In the genomic region with DNA sequence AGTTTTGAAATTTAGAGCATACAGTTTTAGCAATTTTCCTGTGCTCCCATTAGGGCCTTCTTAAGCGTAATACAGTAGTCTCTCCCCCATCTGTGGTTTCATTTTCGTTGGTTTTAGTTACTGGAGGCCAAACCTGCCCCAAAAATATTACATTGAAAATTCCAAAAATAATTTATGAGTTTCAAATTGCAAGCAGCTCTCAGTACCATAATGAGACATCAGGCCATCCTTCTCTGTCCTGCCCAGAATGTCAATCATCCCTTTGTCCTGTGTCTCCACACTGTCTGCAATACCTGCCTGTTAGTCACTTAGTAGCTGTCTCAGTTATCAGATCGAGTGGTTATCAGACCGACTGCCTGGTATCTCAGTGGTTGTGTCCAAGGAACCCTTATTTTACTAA, we compare ENCODE assay signal across 14 cellular contexts. TPM values are rescaled to one million over a fixed set of nuclear protein-coding genes. Genes with fewer than 3 reads are reported as not detected.
DNase-seq lines count a peak whose midpoint lies in the region; ATAC-seq, FAIRE-seq and TF ChIP-seq lines count a peak whose summit lies in the region.
"Had no signal": no experiment of that assay in that cellular context is flagged by ENCODE, and none has a peak within 500 bp of the region (broad histone marks: within the 10 kb centered on the region; RNA-seq: fewer than 3 reads in every experiment).

No MANE protein-coding gene starts in this region.

- no peaks in the 10 kb centered on the region for H3K27me3 ChIP-seq in GM12878 (replicated peaks in 1 of 2; ENCODE audit: control insufficient read depth in 2 of 2, insufficient read depth in 2 of 2, low read length in 1 of 2)
- no peaks in the 10 kb centered on the region for H3K27me3 ChIP-seq in right lobe of liver
- H3K27me3 ChIP-seq: BLaER1 treated with 17β-estradiol and CSF1 and Interleukin-3, amounts not matched to agents 10 nM and 100 nM; suprapubic skin had no signal

- H3K4me1 ChIP-seq in GM12878 (ENCODE audit: control insufficient read depth, insufficient read depth, low read length) (peaks cover 21% of the 10 kb centered on the region), right lobe of liver (no peaks in the 10 kb centered on the region)
- H3K4me1 ChIP-seq: suprapubic skin had no signal

- RAD21 ChIA-PET in GM12878 (lab: Charles Lee; ENCODE audit: unreplicated experiment): interaction anchor here (1.6 kb wide), 1 partner anchor 42 kb away, joined by 4 read pairs; no protein-coding TSS in a partner anchor

- no TSS peak for BruUV-seq in GM12878 (replicated peaks; lab: Mats Ljungman, UMichigan)

- DNase-seq in GM20000 (ENCODE audit: low spot score): peak; percentile 32
- DNase-seq in GM12878 (ENCODE audit: low read depth, low spot score): peak; percentile 66
- DNase-seq in foreskin fibroblast: no peak
- DNase-seq in frontal cortex (ENCODE audit: low spot score in 2 of 2): no peak
- DNase-seq in NCI-H82 treated with DMSO at 0.1 percent for 48 hours (lab: John Stamatoyannopoulos, UW; ENCODE audit: unreplicated experiment): no peak
- no peak for DNase-seq in right lobe of liver
- DNase-seq: naive thymus-derived CD8-positive, alpha-beta T cell; NCI-H2171 had no signal

- SMC1A ChIA-PET in GM12878 (lab: Charles Lee; ENCODE audit: uncharacterized antibody, unreplicated experiment): interaction anchor here (0.8 to 1.0 kb wide), 4 partner anchors 9 to 43 kb away, joined by 3 read pairs; no protein-coding TSS in a partner anchor

- no peak overlapping the region for H2AFZ ChIP-seq in GM12878 (ENCODE audit: control insufficient read depth, low read depth, low read length)

- no peaks in the 10 kb centered on the region for H3K79me2 ChIP-seq in GM12878 (ENCODE audit: control insufficient read depth, insufficient read depth, low read length)

- no peak overlapping the region for H3K9ac ChIP-seq in GM12878 (ENCODE audit: control insufficient read depth, insufficient read depth, low read length)
- H3K9ac ChIP-seq: BLaER1 treated with 17β-estradiol and CSF1 and Interleukin-3, amounts not matched to agents 10 nM and 100 nM had no signal

- H3K4me2 ChIP-seq in GM12878 (ENCODE audit: control insufficient read depth, insufficient read depth): peak overlapping the region; percentile 36
- H3K4me2 ChIP-seq: BLaER1 treated with 17β-estradiol and CSF1 and Interleukin-3, amounts not matched to agents 10 nM and 100 nM had no signal

- no peak for TF ChIP-seq RAD21 in GM12878 (IDR thresholded peaks at IDR 0.05; ENCODE audit: insufficient read depth, low read depth, low read length)

- in situ Hi-C loops in GM12878 (cut with MboI): no loop called here

- H3K36me3 ChIP-seq in GM12878 (ENCODE audit: control insufficient read depth in 2 of 2, insufficient read depth in 2 of 2, low read length in 1 of 2) (peaks cover 0 to 12% of the 10 kb centered on the region in 2 experiments; a peak in 3 of 4 replicates), right lobe of liver (peaks cover 0 to 12% (median 4%) of the 10 kb centered on the region in 4 donors)

- intact Hi-C loops in GM12878 (cut with micrococcal nuclease; ENCODE audit: unreplicated experiment) (loop anchor here (2.0 to 5.0 kb wide), 3 partner anchors 41 to 89 kb away; a partner anchor contains a TSS), right lobe of liver (cut with DNase I) (no loop called here)

- peak overlapping the region; percentile 9; the same call in 1 of the 2 replicates for H3K27ac ChIP-seq in GM12878 (ENCODE audit: control insufficient read depth, insufficient read depth)
- H3K27ac ChIP-seq in right lobe of liver: no peak overlapping the region
- H3K27ac ChIP-seq: BLaER1 treated with 17β-estradiol and CSF1 and Interleukin-3, amounts not matched to agents 10 nM and 100 nM; suprapubic skin had no signal

- TF ChIP-seq CTCF in GM20000 (IDR thresholded peaks at IDR 0.05; ENCODE audit: extremely low read depth, missing control alignments) (no peak), GM12878 (IDR thresholded peaks at IDR 0.05 in 2 of 3, conservative IDR thresholded peaks at IDR 0.05 in 1 of 3; ENCODE audit: control insufficient read depth in 2 of 3, extremely low read depth in 1 of 3, insufficient read depth in 1 of 3, low read depth in 3 of 3, low read length in 3 of 3) (no peak), foreskin fibroblast (IDR thresholded peaks at IDR 0.05; ENCODE audit: low read depth, low read length) (no peak), right lobe of liver (IDR thresholded peaks at IDR 0.05) (no peak)

- no peak for TF ChIP-seq EP300 in GM12878 (IDR thresholded peaks at IDR 0.05; ENCODE audit: borderline replicate concordance in 1 of 2, control insufficient read depth in 1 of 2, low read depth in 2 of 2, low read length in 2 of 2)

- H3K9me3 ChIP-seq in GM12878 (replicated peaks; ENCODE audit: control insufficient read depth, insufficient read depth, low read length) (no peaks in the 10 kb centered on the region; the same call in 2 of the 3 replicates), right lobe of liver (no peaks in the 10 kb centered on the region)

- POLR2A ChIA-PET in GM12878 (lab: Charles Lee): interaction anchor here (1.1 to 1.2 kb wide), 2 partner anchors 9 to 44 kb away, joined by 3 read pairs; no protein-coding TSS in a partner anchor

- TF ChIP-seq POLR2A in GM12878 (IDR thresholded peaks at IDR 0.05; ENCODE audit: low read depth, low read length): no peak
- TF ChIP-seq POLR2A in right lobe of liver (IDR thresholded peaks at IDR 0.05): no peak

- CTCF ChIA-PET in GM12878 (lab: Yijun Ruan, JAX): interaction anchor here (1.2 kb wide), 1 partner anchor 14 kb away, joined by 3 read pairs; no protein-coding TSS in a partner anchor

- 1% methylated on average over 4 of the region's 4 CpGs for WGBS in GM12878 (ENCODE audit: insufficient coverage, insufficient replicate concordance, low lambda C conversion rate, missing lambda C conversion rate)
- 61% methylated on average over 4 of the region's 4 CpGs for WGBS in right lobe of liver (ENCODE audit: insufficient coverage, low coverage, low lambda C conversion rate, missing lambda C conversion rate)

- H3K4me3 ChIP-seq in GM12878: peak overlapping the region; percentile 11; the same call in 1 of the 2 replicates
- H3K4me3 ChIP-seq in foreskin fibroblast (ENCODE audit: low read depth in 1 of 2, low read length in 2 of 2): no peak overlapping the region
- H3K4me3 ChIP-seq in right lobe of liver: no peak overlapping the region
- H3K4me3 ChIP-seq: BLaER1 treated with 17β-estradiol and CSF1 and Interleukin-3, amounts not matched to agents 10 nM and 100 nM; suprapubic skin had no signal

- peak; percentile 62 for ATAC-seq in GM18508 (IDR thresholded peaks at IDR 0.05; ENCODE audit: insufficient read depth, unreplicated experiment)
- peak; percentile 79 for ATAC-seq in HG03025 (IDR thresholded peaks at IDR 0.05; ENCODE audit: low FRiP score, unreplicated experiment)
- peak; percentile 84 for ATAC-seq in GM12878
- no peak for ATAC-seq in right lobe of liver
- ATAC-seq: naive thymus-derived CD8-positive, alpha-beta T cell; Right ventricle myocardium inferior had no signal

- no peak for FAIRE-seq in GM12878 (lab: Jason Lieb, UNC)
- FAIRE-seq in frontal cortex (lab: Jason Lieb, UNC): no peak
- FAIRE-seq: endometrium had no signal

- no peaks in the 10 kb centered on the region for H4K20me1 ChIP-seq in GM12878 (ENCODE audit: control insufficient read depth, insufficient read depth)
- H4K20me1 ChIP-seq: BLaER1 treated with 17β-estradiol and CSF1 and Interleukin-3, amounts not matched to agents 10 nM and 100 nM had no signal

TF ChIP-seq in GM12878, 131 proteins besides CTCF, POLR2A, EP300 and RAD21 (continues in another document):
- no peak for TF ChIP-seq SUPT20H (IDR thresholded peaks at IDR 0.05; ENCODE audit: borderline replicate concordance, control insufficient read depth, low read depth, low read length)

RNA-seq across cellular contexts. Expression of a gene that starts 45.4 kb away (rescaled TPM):
- 83.9 and 86.4 TPM in 2 replicates for total RNA-seq in GM12878 (2013; cell fraction: nucleolus; rRNA removed)
- 36.4 and 45.2 TPM in 2 replicates for total RNA-seq in GM12878 (2014; rRNA removed)
- total RNA-seq in GM12878 (2014; rRNA removed; fragmentation: Illumina TruSeq; extraction: Trizol): 42.0 and 45.3 TPM in 2 replicates
- total RNA-seq in GM12878 (2021): 38.3 and 41.5 TPM in 2 replicates
- polyA plus RNA-seq in GM12878 (2011; ENCODE audit: low read depth): 16.6 TPM
- 39.8 and 68.1 TPM in 2 replicates for polyA plus RNA-seq in GM12878 (2011; rRNA removed)
- 12.3 and 13.9 TPM in 2 replicates for polyA plus RNA-seq in GM12878 (2011; cell fraction: cytosol; rRNA removed)
- polyA plus RNA-seq in GM12878 (2011; cell fraction: nucleus; rRNA removed): 19.8 and 26.7 TPM in 2 replicates
- 24.8 and 28.8 TPM in 2 replicates for polyA plus RNA-seq in GM12878 (2012)
- polyA plus RNA-seq in GM12878 (2014; fragmentation: Illumina TruSeq; extraction: Trizol): 49.3 and 62.7 TPM in 2 replicates
- polyA plus RNA-seq in GM12878 (2014; fragmentation: Nextera tagmentation; extraction: Ambion mirVana): 10 to 100 TPM in 1 of 2 experiments, 1 to 10 TPM in 1; 8.1 to 15.6 TPM
- 38.6 and 47.8 TPM in 2 replicates for polyA plus RNA-seq in GM12878 (2014; rRNA removed)
- polyA plus RNA-seq in GM12878 (2016; fragmentation: Nextera tagmentation; extraction: Ambion mirVana): 10 to 100 TPM; 38.0 to 43.5 TPM
- 11.4 and 17.5 TPM in 2 replicates for polyA minus RNA-seq in GM12878 (2011; rRNA and poly(A)+ RNA removed)
- polyA minus RNA-seq in GM12878 (2011; cell fraction: cytosol; rRNA and poly(A)+ RNA removed): 10.8 and 12.1 TPM in 2 replicates
- polyA minus RNA-seq in GM12878 (2011; cell fraction: nucleus; rRNA and poly(A)+ RNA removed): 14.4 and 30.3 TPM in 2 replicates
- total RNA-seq in frontal cortex: 68.5 TPM
- 10 to 100 TPM in 5 of 6 experiments, 1 to 10 TPM in 1; 9.8 to 16.1 (median 14.5) TPM for total RNA-seq in right lobe of liver

RNA-seq across cellular contexts. Expression of a gene that starts 54.7 kb away (rescaled TPM):
- 1.3 and 1.4 TPM in 2 replicates for total RNA-seq in GM12878 (2013; cell fraction: nucleolus; rRNA removed)
- total RNA-seq in GM12878 (2014; rRNA removed) (0.06 and 0.16 TPM in 2 replicates), GM12878 (2014; rRNA removed; fragmentation: Illumina TruSeq; extraction: Trizol) (0.13 and 0.23 TPM in 2 replicates), GM12878 (2021) (0.08 TPM in 1 of 2 replicates, not detected in the other), frontal cortex (2.0 TPM), right lobe of liver (1 to 10 TPM in 2 of 6 experiments, under 1 TPM in 4; 0.31 to 1.3 (median 0.70) TPM)
- polyA plus RNA-seq in GM12878 (2011; ENCODE audit: low read depth): not detected
- polyA plus RNA-seq in GM12878 (2011; rRNA removed) (0.24 and 0.71 TPM in 2 replicates), GM12878 (2014; fragmentation: Illumina TruSeq; extraction: Trizol) (0.04 TPM in 1 of 2 replicates, not detected in the other), GM12878 (2014; fragmentation: Nextera tagmentation; extraction: Ambion mirVana) (under 1 TPM in 1 of 2 experiments, not detected in 1; 0.18 TPM), GM12878 (2014; rRNA removed) (0.23 TPM in 1 of 2 replicates, not detected in the other), GM12878 (2016; fragmentation: Nextera tagmentation; extraction: Ambion mirVana) (under 1 TPM in 1 of 2 experiments, not detected in 1; 0.17 TPM)
- polyA plus RNA-seq in GM12878 (2011; cell fraction: cytosol; rRNA removed): 0.10 and 0.13 TPM in 2 replicates
- 0.69 and 0.76 TPM in 2 replicates for polyA plus RNA-seq in GM12878 (2011; cell fraction: nucleus; rRNA removed)
- 0.09 and 0.24 TPM in 2 replicates for polyA plus RNA-seq in GM12878 (2012)
- polyA minus RNA-seq in GM12878 (2011; rRNA and poly(A)+ RNA removed): 0.67 and 0.73 TPM in 2 replicates
- 0.83 TPM in 1 of 2 replicates, not detected in the other for polyA minus RNA-seq in GM12878 (2011; cell fraction: cytosol; rRNA and poly(A)+ RNA removed)
- 0.24 and 0.86 TPM in 2 replicates for polyA minus RNA-seq in GM12878 (2011; cell fraction: nucleus; rRNA and poly(A)+ RNA removed)

Comparison
In these comparisons a context has a peak if more than half of its experiments do, and no peak if none do; other contexts are left out.
1. ATAC-seq: peak in GM18508 (single experiment), HG03025 (single experiment) and GM12878 (single experiment); none in right lobe of liver (0 of 4).
2. DNase-seq: peak in GM20000 (single experiment) and GM12878 (single experiment); none in foreskin fibroblast (0 of 2), frontal cortex (0 of 2), NCI-H82 treated with DMSO at 0.1 percent for 48 hours (single experiment) and right lobe of liver (0 of 3).